ENCODE assay signal across 11 cellular contexts in genomic region chr17:15377608-15378007, GRCh38. TPM values are rescaled to one million over a fixed set of nuclear protein-coding genes. Genes with fewer than 3 reads are reported as not detected.
DNase-seq lines count a peak whose midpoint lies in the region; ATAC-seq, FAIRE-seq and TF ChIP-seq lines count a peak whose summit lies in the region.
"Had no signal": no experiment of that assay in that cellular context is flagged by ENCODE, and none has a peak within 500 bp of the region (broad histone marks: within the 10 kb centered on the region; RNA-seq: fewer than 3 reads in every experiment).

No MANE protein-coding gene starts in this region.

- TF ChIP-seq CTCF in K562 (IDR thresholded peaks at IDR 0.05 in 2 of 3, conservative IDR thresholded peaks at IDR 0.05 in 1 of 3; ENCODE audit: insufficient read depth in 2 of 3, low read depth in 1 of 3, low read length in 3 of 3) (no peak), BE2C (IDR thresholded peaks at IDR 0.05; ENCODE audit: low read depth, low read length) (no peak)

- intact Hi-C loops in K562 (cut with micrococcal nuclease), result no loop called here

- peaks cover 0 to 3% of the 10 kb centered on the region in 2 experiments; a peak in 1 of 5 replicates for H3K4me1 ChIP-seq in K562 (replicated peaks in 1 of 2; ENCODE audit: control insufficient read depth in 2 of 2, insufficient read depth in 2 of 2, low read length in 2 of 2)
- H3K4me1 ChIP-seq in subcutaneous abdominal adipose tissue (ENCODE audit: control insufficient read depth in 5 of 5, insufficient read depth in 5 of 5, low read length in 5 of 5), result peaks cover 0 to 13% (median 8%) of the 10 kb centered on the region in 5 donors
- no peaks in the 10 kb centered on the region for H3K4me1 ChIP-seq in BE2C

- FAIRE-seq in K562 (lab: Jason Lieb, UNC), result no peak

- H3K4me3 ChIP-seq in K562 (no peak overlapping the region), subcutaneous abdominal adipose tissue (ENCODE audit: low read depth in 1 of 5, low read length in 5 of 5) (peak overlapping the region in 4 of 5 donors; percentile 7 to 40 (median 22)), BE2C (ENCODE audit: low read depth, low read length) (no peak overlapping the region)
- H3K4me3 ChIP-seq: suprapubic skin had no signal

- TF ChIP-seq EP300 in K562 (IDR thresholded peaks at IDR 0.05; ENCODE audit: low read length), result no peak

- no peaks in the 10 kb centered on the region for H4K20me1 ChIP-seq in K562 (replicated peaks; ENCODE audit: control insufficient read depth, insufficient read depth, low read length)

- POLR2A ChIA-PET in K562 (lab: Yijun Ruan, JAX), result no interaction called here

- peaks cover 0 to 13% of the 10 kb centered on the region in 2 experiments; a peak in 2 of 5 replicates for H3K27me3 ChIP-seq in K562 (ENCODE audit: control insufficient read depth in 2 of 2, insufficient read depth in 2 of 2, low read length in 2 of 2)
- H3K27me3 ChIP-seq in layer of hippocampus (ENCODE audit: control insufficient read depth, insufficient read depth, low read length), result no peaks in the 10 kb centered on the region
- H3K27me3 ChIP-seq in subcutaneous abdominal adipose tissue (ENCODE audit: control insufficient read depth in 5 of 5, insufficient read depth in 4 of 5, low read length in 5 of 5), result no peaks in the 10 kb centered on the region
- no peaks in the 10 kb centered on the region for H3K27me3 ChIP-seq in BE2C
- H3K27me3 ChIP-seq: suprapubic skin had no signal

- TF ChIP-seq POLR2A in K562 (conservative IDR thresholded peaks at IDR 0.05), result no peak

- H2AFZ ChIP-seq in K562 (ENCODE audit: low read depth, low read length), result no peak overlapping the region

- no peak for ATAC-seq in K562
- ATAC-seq in GM19324 (IDR thresholded peaks at IDR 0.05; ENCODE audit: low FRiP score, unreplicated experiment), result no peak
- ATAC-seq in HG03175 (IDR thresholded peaks at IDR 0.05; ENCODE audit: unreplicated experiment), result no peak

- H3K4me2 ChIP-seq in K562 (ENCODE audit: insufficient read depth, low read length), result no peak overlapping the region

- H3K9me3 ChIP-seq in K562 (replicated peaks; ENCODE audit: control insufficient read depth, insufficient read depth, low read depth, low read length), result no peaks in the 10 kb centered on the region; the same call in 1 of the 2 replicates
- no peaks in the 10 kb centered on the region for H3K9me3 ChIP-seq in subcutaneous abdominal adipose tissue (ENCODE audit: control insufficient read depth in 5 of 5, low read length in 5 of 5)
- no peaks in the 10 kb centered on the region for H3K9me3 ChIP-seq in BE2C
- H3K9me3 ChIP-seq: suprapubic skin had no signal

- CTCF ChIA-PET in K562 (lab: Yijun Ruan, JAX; ENCODE audit: low intra/inter-chr PET ratio), result no interaction called here

- in situ Hi-C loops in K562 (cut with MboI), result no loop called here

- H3K9ac ChIP-seq in K562 (ENCODE audit: insufficient read depth in 1 of 2, low read depth in 2 of 2, low read length in 2 of 2) (no peak overlapping the region), subcutaneous abdominal adipose tissue (ENCODE audit: low read length in 5 of 5) (peak overlapping the region in 1 of 5 donors; percentile 36)

- H3K27ac ChIP-seq in K562 (ENCODE audit: extremely low read depth, low read depth, low read length), result no peak overlapping the region
- peak overlapping the region; percentile 72 for H3K27ac ChIP-seq in layer of hippocampus (ENCODE audit: low read depth, low read length)
- H3K27ac ChIP-seq in subcutaneous abdominal adipose tissue (ENCODE audit: low read depth, low read length), result peak overlapping the region; percentile 24
- H3K27ac ChIP-seq: suprapubic skin had no signal

- 4% methylated on average over 6 of the region's 6 CpGs for WGBS in K562 (ENCODE audit: insufficient coverage, low coverage, missing lambda C conversion rate)

- TF ChIP-seq RAD21 in K562 (CRISPR knock-in tag; conservative IDR thresholded peaks at IDR 0.05 in 1 of 2, IDR thresholded peaks at IDR 0.05 in 1 of 2), result no peak

- no peaks in the 10 kb centered on the region for H3K9me1 ChIP-seq in K562 (ENCODE audit: control insufficient read depth, insufficient read depth, low read length)

- H3K36me3 ChIP-seq in K562 (ENCODE audit: control insufficient read depth, insufficient read depth, low read length) (no peaks in the 10 kb centered on the region), subcutaneous abdominal adipose tissue (ENCODE audit: control insufficient read depth in 5 of 5, insufficient read depth in 5 of 5, low read length in 5 of 5) (no peaks in the 10 kb centered on the region), BE2C (no peaks in the 10 kb centered on the region)
- H3K36me3 ChIP-seq: suprapubic skin had no signal

- peak; percentile 25 for DNase-seq in HCEC 1CT
- no peak for DNase-seq in K562 (ENCODE audit: extremely low read depth in 1 of 4, low spot score in 3 of 4)
- DNase-seq in stimulated activated CD4-positive, alpha-beta T cell treated with anti-CD3 and anti-CD28 coated beads, Interleukin-15, amount 100 ng/mL, for 24 hours, result no peak
- no peak for DNase-seq in BE2C
- DNase-seq: NCI-H774; stimulated activated CD4-positive, alpha-beta T cell treated with anti-CD3 and anti-CD28 coated beads, Interleukin-12 subunit alpha, Interleukin-12 subunit beta, amount 100 ng/mL, for 4 hours had no signal

- H3K79me2 ChIP-seq in K562 (ENCODE audit: control insufficient read depth, insufficient read depth, low read length), result no peaks in the 10 kb centered on the region

- BruUV-seq in K562 (replicated peaks; lab: Mats Ljungman, UMichigan), result no TSS peak

TF ChIP-seq in K562, 482 proteins besides CTCF, POLR2A, EP300 and RAD21:
- peak; percentile 43; the same call in 1 of the 2 replicates for TF ChIP-seq ZBTB17 (CRISPR knock-in tag; IDR thresholded peaks at IDR 0.05)
- no peak for TF ChIP-seq SP1 (CRISPR knock-in tag; IDR thresholded peaks at IDR 0.05)

RNA-seq across cellular contexts. Expression of gene TEKT3, which starts 36.2 kb away (rescaled TPM):
- not detected in 2 replicates for total RNA-seq in K562 (2011; cell fraction: chromatin; rRNA removed; ENCODE audit: low replicate concordance)
- total RNA-seq in K562 (2011; cell fraction: nucleolus; rRNA removed), result not detected in 2 replicates
- not detected in 2 replicates for total RNA-seq in K562 (2011; cell fraction: nucleoplasm; rRNA removed)
- total RNA-seq in K562 (2014; rRNA removed) (not detected in 2 replicates), K562 (2014; rRNA removed; fragmentation: Illumina TruSeq; extraction: Trizol) (not detected in 2 replicates), K562 (2015; rRNA removed; fragmentation: Illumina TruSeq; extraction: Trizol) (not detected in 2 replicates), K562 (2021) (not detected in 2 replicates)
- polyA plus RNA-seq in K562 (2011; rRNA removed) (0.11 TPM in 1 of 2 replicates, not detected in the other), K562 (2014; fragmentation: Illumina TruSeq; extraction: Trizol) (not detected in 2 replicates), K562 (2014; fragmentation: Nextera tagmentation; extraction: Ambion mirVana) (not detected), K562 (2014; rRNA removed) (0.34 TPM in 1 of 2 replicates, not detected in the other)
- polyA plus RNA-seq in K562 (2011; cell fraction: cytosol; rRNA removed), result not detected in 2 replicates
- 0.67 and 1.4 TPM in 2 replicates for polyA plus RNA-seq in K562 (2011; cell fraction: nucleus; rRNA removed)
- polyA plus RNA-seq in K562 (2012), result 1.5 TPM in 1 of 2 replicates, not detected in the other
- polyA minus RNA-seq in K562 (2011; rRNA and poly(A)+ RNA removed), result not detected in 2 replicates
- polyA minus RNA-seq in K562 (2011; cell fraction: cytosol; rRNA and poly(A)+ RNA removed), result not detected in 2 replicates
- not detected in 2 replicates for polyA minus RNA-seq in K562 (2011; cell fraction: nucleus; rRNA and poly(A)+ RNA removed)
- 2.2 TPM for polyA plus RNA-seq in BE2C (2012; ENCODE audit: insufficient read depth, insufficient read length, low read depth)
- total RNA-seq: suprapubic skin had no signal

Comparison
In these comparisons a context has a peak if more than half of its experiments do, and no peak if none do; other contexts are left out.
1. H3K4me3 ChIP-seq: peak in subcutaneous abdominal adipose tissue (4 of 5); none in K562 (single experiment) and BE2C (single experiment).